1 cellular context compared by ENCODE assay signal in the genomic region with DNA sequence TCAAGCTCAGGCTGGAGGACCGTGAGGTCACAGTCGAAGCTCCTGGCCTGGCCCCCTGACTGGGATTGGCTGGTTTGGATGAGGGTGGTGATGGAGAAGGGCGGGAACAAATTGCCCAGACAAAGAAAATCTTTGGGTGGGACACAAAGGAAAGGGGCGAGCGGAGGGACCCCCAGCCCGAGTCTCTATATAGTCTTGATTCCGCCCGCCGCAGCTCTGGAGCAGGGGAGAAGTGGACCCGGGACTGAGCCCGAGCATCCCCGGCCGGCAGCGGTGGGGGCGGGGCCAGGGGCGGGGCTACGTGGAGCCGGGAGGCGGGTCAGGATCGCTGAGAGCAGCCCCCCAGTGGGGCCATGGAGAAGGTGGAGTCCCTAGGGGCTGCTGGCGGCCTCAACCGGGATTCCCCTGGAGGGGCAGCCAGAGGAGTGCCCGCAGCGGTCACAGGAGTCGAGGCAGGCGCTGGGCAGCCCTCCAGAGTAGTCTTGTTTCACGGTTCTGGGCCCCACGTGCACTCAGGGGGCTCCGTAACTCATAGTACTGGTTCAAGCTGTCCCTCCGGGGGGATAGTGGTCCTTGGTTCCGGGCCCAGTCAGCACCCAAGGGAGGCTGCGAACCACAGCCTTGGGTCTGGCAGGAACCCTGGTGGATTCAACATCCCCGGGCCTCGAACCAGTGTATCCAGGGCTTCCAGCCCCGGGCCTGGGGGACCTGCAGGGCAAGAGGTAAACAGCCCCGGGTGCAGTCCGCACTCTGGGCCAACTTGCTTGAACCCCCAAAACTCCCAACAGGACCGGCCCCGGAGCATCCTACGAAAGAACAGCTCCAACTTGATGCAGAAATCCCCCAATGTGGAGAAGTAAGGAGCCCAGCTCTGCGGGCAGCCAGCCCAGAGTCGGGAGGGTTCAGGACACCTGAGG.
TF ChIP-seq lines count a peak whose summit lies in the region.

No MANE protein-coding gene starts in this region.

TF ChIP-seq in HepG2, 621 proteins besides CTCF, POLR2A, EP300 and RAD21 (continues in another document):
- TF ChIP-seq ZFP37 (CRISPR knock-in tag; IDR thresholded peaks at IDR 0.05; ENCODE audit: borderline replicate concordance), result no peak
- no peak for TF ChIP-seq HHEX (CRISPR knock-in tag; IDR thresholded peaks at IDR 0.05)
- TF ChIP-seq JUND (CRISPR knock-in tag; IDR thresholded peaks at IDR 0.05), result no peak
- TF ChIP-seq, protein P1, sequence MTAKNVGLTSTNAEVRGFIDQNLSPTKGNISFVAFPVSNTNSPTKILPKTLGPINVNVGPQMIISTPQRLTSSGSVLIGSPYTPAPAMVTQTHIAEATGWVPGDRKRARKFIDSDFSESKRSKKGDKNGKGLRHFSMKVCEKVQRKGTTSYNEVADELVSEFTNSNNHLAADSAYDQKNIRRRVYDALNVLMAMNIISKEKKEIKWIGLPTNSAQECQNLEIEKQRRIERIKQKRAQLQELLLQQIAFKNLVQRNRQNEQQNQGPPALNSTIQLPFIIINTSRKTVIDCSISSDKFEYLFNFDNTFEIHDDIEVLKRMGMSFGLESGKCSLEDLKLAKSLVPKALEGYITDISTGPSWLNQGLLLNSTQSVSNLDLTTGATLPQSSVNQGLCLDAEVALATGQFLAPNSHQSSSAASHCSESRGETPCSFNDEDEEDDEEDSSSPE (CRISPR knock-in tag; IDR thresholded peaks at IDR 0.05), result peak; percentile 30; the same call in 1 of the 2 replicates
- TF ChIP-seq ZNF20 (CRISPR knock-in tag; IDR thresholded peaks at IDR 0.05), result no peak
- TF ChIP-seq, protein P2, sequence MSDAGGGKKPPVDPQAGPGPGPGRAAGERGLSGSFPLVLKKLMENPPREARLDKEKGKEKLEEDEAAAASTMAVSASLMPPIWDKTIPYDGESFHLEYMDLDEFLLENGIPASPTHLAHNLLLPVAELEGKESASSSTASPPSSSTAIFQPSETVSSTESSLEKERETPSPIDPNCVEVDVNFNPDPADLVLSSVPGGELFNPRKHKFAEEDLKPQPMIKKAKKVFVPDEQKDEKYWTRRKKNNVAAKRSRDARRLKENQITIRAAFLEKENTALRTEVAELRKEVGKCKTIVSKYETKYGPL (CRISPR knock-in tag; IDR thresholded peaks at IDR 0.05), result no peak
- TF ChIP-seq, protein P3, sequence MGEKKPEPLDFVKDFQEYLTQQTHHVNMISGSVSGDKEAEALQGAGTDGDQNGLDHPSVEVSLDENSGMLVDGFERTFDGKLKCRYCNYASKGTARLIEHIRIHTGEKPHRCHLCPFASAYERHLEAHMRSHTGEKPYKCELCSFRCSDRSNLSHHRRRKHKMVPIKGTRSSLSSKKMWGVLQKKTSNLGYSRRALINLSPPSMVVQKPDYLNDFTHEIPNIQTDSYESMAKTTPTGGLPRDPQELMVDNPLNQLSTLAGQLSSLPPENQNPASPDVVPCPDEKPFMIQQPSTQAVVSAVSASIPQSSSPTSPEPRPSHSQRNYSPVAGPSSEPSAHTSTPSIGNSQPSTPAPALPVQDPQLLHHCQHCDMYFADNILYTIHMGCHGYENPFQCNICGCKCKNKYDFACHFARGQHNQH (CRISPR knock-in tag; IDR thresholded peaks at IDR 0.05), result no peak
- TF ChIP-seq, protein P4, sequence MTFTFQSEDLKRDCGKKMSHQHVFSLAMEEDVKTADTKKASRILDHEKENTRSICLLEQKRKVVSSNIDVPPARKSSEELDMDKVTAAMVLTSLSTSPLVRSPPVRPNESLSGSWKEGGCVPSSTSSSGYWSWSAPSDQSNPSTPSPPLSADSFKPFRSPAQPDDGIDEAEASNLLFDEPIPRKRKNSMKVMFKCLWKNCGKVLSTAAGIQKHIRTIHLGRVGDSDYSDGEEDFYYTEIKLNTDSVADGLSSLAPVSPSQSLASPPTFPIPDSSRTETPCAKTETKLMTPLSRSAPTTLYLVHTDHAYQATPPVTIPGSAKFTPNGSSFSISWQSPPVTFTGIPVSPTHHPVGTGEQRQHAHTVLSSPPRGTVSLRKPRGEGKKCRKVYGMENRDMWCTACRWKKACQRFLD (CRISPR knock-in tag; IDR thresholded peaks at IDR 0.05; ENCODE audit: borderline replicate concordance), result no peak
- TF ChIP-seq CC2D1A (CRISPR knock-in tag; IDR thresholded peaks at IDR 0.05), result no peak
- TF ChIP-seq ZMAT3 (CRISPR knock-in tag; conservative IDR thresholded peaks at IDR 0.05), result no peak
- TF ChIP-seq ZBTB21 (CRISPR knock-in tag; IDR thresholded peaks at IDR 0.05), result no peak
- TF ChIP-seq ZNF232 (CRISPR knock-in tag; IDR thresholded peaks at IDR 0.05; ENCODE audit: borderline replicate concordance), result 0 out of 2 replicates have a peak, but pooled peaks have one; percentile 7
- no peak for TF ChIP-seq SNAI1 (CRISPR knock-in tag; IDR thresholded peaks at IDR 0.05; ENCODE audit: borderline replicate concordance)
- 0 out of 2 replicates have a peak, but pooled peaks have one; percentile 9 for TF ChIP-seq BORCS8-MEF2B (CRISPR knock-in tag; IDR thresholded peaks at IDR 0.05)
- TF ChIP-seq EED (CRISPR knock-in tag; IDR thresholded peaks at IDR 0.05), result no peak
- peak; percentile 45; the same call in 1 of the 2 replicates for TF ChIP-seq ZNF605 (CRISPR knock-in tag; IDR thresholded peaks at IDR 0.05)
- TF ChIP-seq, protein P5, sequence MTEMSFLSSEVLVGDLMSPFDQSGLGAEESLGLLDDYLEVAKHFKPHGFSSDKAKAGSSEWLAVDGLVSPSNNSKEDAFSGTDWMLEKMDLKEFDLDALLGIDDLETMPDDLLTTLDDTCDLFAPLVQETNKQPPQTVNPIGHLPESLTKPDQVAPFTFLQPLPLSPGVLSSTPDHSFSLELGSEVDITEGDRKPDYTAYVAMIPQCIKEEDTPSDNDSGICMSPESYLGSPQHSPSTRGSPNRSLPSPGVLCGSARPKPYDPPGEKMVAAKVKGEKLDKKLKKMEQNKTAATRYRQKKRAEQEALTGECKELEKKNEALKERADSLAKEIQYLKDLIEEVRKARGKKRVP (CRISPR knock-in tag; IDR thresholded peaks at IDR 0.05), result no peak
- TF ChIP-seq NFYB (CRISPR knock-in tag; IDR thresholded peaks at IDR 0.05), result peak; percentile 79
- TF ChIP-seq GATAD1 (CRISPR knock-in tag; IDR thresholded peaks at IDR 0.05), result no peak
- no peak for TF ChIP-seq MIER3 (CRISPR knock-in tag; IDR thresholded peaks at IDR 0.05; ENCODE audit: borderline replicate concordance)
- no peak for TF ChIP-seq RELA (CRISPR knock-in tag; IDR thresholded peaks at IDR 0.05)
- TF ChIP-seq RORA (CRISPR knock-in tag; IDR thresholded peaks at IDR 0.05), result no peak
- TF ChIP-seq XRCC5 (optimal IDR thresholded peaks at IDR 0.05; ENCODE audit: low read length), result no peak
- TF ChIP-seq ZNF225 (CRISPR knock-in tag; IDR thresholded peaks at IDR 0.05), result no peak
- TF ChIP-seq NR2F6 (IDR thresholded peaks at IDR 0.05), result no peak
- TF ChIP-seq NR2F6 (CRISPR knock-in tag; IDR thresholded peaks at IDR 0.05), result no peak
- peak; percentile 26 for TF ChIP-seq SRSF1 (optimal IDR thresholded peaks at IDR 0.05; ENCODE audit: low read depth, low read length)
- TF ChIP-seq ZNF138 (CRISPR knock-in tag; IDR thresholded peaks at IDR 0.05; ENCODE audit: low read depth), result no peak
- TF ChIP-seq, protein P6, sequence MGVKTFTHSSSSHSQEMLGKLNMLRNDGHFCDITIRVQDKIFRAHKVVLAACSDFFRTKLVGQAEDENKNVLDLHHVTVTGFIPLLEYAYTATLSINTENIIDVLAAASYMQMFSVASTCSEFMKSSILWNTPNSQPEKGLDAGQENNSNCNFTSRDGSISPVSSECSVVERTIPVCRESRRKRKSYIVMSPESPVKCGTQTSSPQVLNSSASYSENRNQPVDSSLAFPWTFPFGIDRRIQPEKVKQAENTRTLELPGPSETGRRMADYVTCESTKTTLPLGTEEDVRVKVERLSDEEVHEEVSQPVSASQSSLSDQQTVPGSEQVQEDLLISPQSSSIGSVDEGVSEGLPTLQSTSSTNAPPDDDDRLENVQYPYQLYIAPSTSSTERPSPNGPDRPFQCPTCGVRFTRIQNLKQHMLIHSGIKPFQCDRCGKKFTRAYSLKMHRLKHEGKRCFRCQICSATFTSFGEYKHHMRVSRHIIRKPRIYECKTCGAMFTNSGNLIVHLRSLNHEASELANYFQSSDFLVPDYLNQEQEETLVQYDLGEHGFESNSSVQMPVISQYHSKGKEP (CRISPR knock-in tag; IDR thresholded peaks at IDR 0.05), result no peak
- no peak for TF ChIP-seq KDM4B (CRISPR knock-in tag; IDR thresholded peaks at IDR 0.05)
- TF ChIP-seq, protein P7, sequence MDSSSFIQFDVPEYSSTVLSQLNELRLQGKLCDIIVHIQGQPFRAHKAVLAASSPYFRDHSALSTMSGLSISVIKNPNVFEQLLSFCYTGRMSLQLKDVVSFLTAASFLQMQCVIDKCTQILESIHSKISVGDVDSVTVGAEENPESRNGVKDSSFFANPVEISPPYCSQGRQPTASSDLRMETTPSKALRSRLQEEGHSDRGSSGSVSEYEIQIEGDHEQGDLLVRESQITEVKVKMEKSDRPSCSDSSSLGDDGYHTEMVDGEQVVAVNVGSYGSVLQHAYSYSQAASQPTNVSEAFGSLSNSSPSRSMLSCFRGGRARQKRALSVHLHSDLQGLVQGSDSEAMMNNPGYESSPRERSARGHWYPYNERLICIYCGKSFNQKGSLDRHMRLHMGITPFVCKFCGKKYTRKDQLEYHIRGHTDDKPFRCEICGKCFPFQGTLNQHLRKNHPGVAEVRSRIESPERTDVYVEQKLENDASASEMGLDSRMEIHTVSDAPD (CRISPR knock-in tag; IDR thresholded peaks at IDR 0.05), result 0 out of 2 replicates have a peak, but pooled peaks have one; percentile 18
- TF ChIP-seq, protein P8, sequence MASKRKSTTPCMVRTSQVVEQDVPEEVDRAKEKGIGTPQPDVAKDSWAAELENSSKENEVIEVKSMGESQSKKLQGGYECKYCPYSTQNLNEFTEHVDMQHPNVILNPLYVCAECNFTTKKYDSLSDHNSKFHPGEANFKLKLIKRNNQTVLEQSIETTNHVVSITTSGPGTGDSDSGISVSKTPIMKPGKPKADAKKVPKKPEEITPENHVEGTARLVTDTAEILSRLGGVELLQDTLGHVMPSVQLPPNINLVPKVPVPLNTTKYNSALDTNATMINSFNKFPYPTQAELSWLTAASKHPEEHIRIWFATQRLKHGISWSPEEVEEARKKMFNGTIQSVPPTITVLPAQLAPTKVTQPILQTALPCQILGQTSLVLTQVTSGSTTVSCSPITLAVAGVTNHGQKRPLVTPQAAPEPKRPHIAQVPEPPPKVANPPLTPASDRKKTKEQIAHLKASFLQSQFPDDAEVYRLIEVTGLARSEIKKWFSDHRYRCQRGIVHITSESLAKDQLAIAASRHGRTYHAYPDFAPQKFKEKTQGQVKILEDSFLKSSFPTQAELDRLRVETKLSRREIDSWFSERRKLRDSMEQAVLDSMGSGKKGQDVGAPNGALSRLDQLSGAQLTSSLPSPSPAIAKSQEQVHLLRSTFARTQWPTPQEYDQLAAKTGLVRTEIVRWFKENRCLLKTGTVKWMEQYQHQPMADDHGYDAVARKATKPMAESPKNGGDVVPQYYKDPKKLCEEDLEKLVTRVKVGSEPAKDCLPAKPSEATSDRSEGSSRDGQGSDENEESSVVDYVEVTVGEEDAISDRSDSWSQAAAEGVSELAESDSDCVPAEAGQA (IDR thresholded peaks at IDR 0.05; ENCODE audit: low read depth), result no peak
- TF ChIP-seq, protein P8 (CRISPR knock-in tag; IDR thresholded peaks at IDR 0.05; ENCODE audit: borderline replicate concordance), result no peak
- no peak for TF ChIP-seq ZNF337 (CRISPR knock-in tag; IDR thresholded peaks at IDR 0.05; ENCODE audit: borderline replicate concordance, low read depth)
- TF ChIP-seq ZNF670 (CRISPR knock-in tag; IDR thresholded peaks at IDR 0.05; ENCODE audit: borderline replicate concordance), result 0 out of 2 replicates have a peak, but pooled peaks have one; percentile 40
- 0 out of 2 replicates have a peak, but pooled peaks have one; percentile 21 for TF ChIP-seq ZNF790 (CRISPR knock-in tag; IDR thresholded peaks at IDR 0.05; ENCODE audit: borderline replicate concordance)
- peak; percentile 48 for TF ChIP-seq NFYC (CRISPR knock-in tag; IDR thresholded peaks at IDR 0.05)
- no peak for TF ChIP-seq GATAD2A (CRISPR knock-in tag; IDR thresholded peaks at IDR 0.05)
- no peak for TF ChIP-seq ZNF484 (CRISPR knock-in tag; IDR thresholded peaks at IDR 0.05; ENCODE audit: borderline replicate concordance, low read depth)
- TF ChIP-seq CHCHD3 (CRISPR knock-in tag; IDR thresholded peaks at IDR 0.05), result no peak
- TF ChIP-seq SOX6 (IDR thresholded peaks at IDR 0.05), result no peak
- TF ChIP-seq SOX6 (CRISPR knock-in tag; IDR thresholded peaks at IDR 0.05), result no peak
- TF ChIP-seq BRCA1 (CRISPR knock-in tag; IDR thresholded peaks at IDR 0.05), result no peak
- TF ChIP-seq ZFP82 (CRISPR knock-in tag; IDR thresholded peaks at IDR 0.05; ENCODE audit: borderline replicate concordance), result no peak
- 0 out of 2 replicates have a peak, but pooled peaks have one; percentile 8 for TF ChIP-seq GABPB1 (CRISPR knock-in tag; IDR thresholded peaks at IDR 0.05)
- TF ChIP-seq, protein P9, sequence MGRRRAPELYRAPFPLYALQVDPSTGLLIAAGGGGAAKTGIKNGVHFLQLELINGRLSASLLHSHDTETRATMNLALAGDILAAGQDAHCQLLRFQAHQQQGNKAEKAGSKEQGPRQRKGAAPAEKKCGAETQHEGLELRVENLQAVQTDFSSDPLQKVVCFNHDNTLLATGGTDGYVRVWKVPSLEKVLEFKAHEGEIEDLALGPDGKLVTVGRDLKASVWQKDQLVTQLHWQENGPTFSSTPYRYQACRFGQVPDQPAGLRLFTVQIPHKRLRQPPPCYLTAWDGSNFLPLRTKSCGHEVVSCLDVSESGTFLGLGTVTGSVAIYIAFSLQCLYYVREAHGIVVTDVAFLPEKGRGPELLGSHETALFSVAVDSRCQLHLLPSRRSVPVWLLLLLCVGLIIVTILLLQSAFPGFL (CRISPR knock-in tag; IDR thresholded peaks at IDR 0.05), result no peak
